Comparison of ENCODE assay signal across 10 cellular contexts in genomic region chr5:171596391-171596878, GRCh38.
DNase-seq lines count a peak whose midpoint lies in the region; ATAC-seq and TF ChIP-seq lines count a peak whose summit lies in the region.
"Had no signal": no experiment of that assay in that cellular context is flagged by ENCODE, and none has a peak within 500 bp of the region (broad histone marks: within the 10 kb centered on the region; RNA-seq: fewer than 3 reads in every experiment).

No MANE protein-coding gene starts in this region.

- no peak overlapping the region for H3K27ac ChIP-seq in tibial nerve

- TF ChIP-seq CTCF in fibroblast of the aortic adventitia (IDR thresholded peaks at IDR 0.05; ENCODE audit: insufficient read depth, low read length) = peak; percentile 23
- TF ChIP-seq CTCF in mesothelial cell of epicardium (IDR thresholded peaks at IDR 0.05; ENCODE audit: unreplicated experiment) = no peak
- no peak for TF ChIP-seq CTCF in tibial nerve (IDR thresholded peaks at IDR 0.05)

- no peak overlapping the region for H3K4me3 Mint-ChIP-seq in mesothelial cell of epicardium
- H3K4me3 Mint-ChIP-seq: type B pancreatic cell had no signal

- peaks cover 0 to 12% (median 0%) of the 10 kb centered on the region in 4 donors for H3K9me3 ChIP-seq in tibial nerve

- TF ChIP-seq POLR2A in tibial nerve (IDR thresholded peaks at IDR 0.05) = no peak

- H3K27ac Mint-ChIP-seq in mesothelial cell of epicardium = peak overlapping the region; percentile 78
- H3K27ac Mint-ChIP-seq: type B pancreatic cell had no signal

- no peaks in the 10 kb centered on the region for H3K9me3 Mint-ChIP-seq in mesothelial cell of epicardium
- H3K9me3 Mint-ChIP-seq: type B pancreatic cell had no signal

- DNase-seq in AG08396 (ENCODE audit: low spot score) (peak; percentile 79), RPMI7951 (ENCODE audit: low read depth) (peak; percentile 97), fibroblast of the aortic adventitia (ENCODE audit: low read depth) (peak; percentile 97), mesothelial cell of epicardium (ENCODE audit: low spot score in 2 of 2, unreplicated experiment in 2 of 2) (peak in 1 of 2 experiments; percentile 55), tibial nerve (ENCODE audit: low spot score in 2 of 2) (no peak), NCI-H2196 treated with DMSO at 0.1 percent for 48 hours (lab: John Stamatoyannopoulos, UW; ENCODE audit: unreplicated experiment) (no peak), SW480 (ENCODE audit: low spot score) (no peak)
- DNase-seq: stimulated activated CD4-positive, alpha-beta T cell treated with anti-CD3 and anti-CD28 coated beads, Interleukin-4, amount 100 ng/mL, for 24 hours had no signal

- peaks cover 10% of the 10 kb centered on the region for H3K4me1 Mint-ChIP-seq in mesothelial cell of epicardium

- TF ChIP-seq EP300 in tibial nerve (IDR thresholded peaks at IDR 0.05) = peak in 1 of 2 donors; percentile 11

- no peak for ATAC-seq in HG03108 (IDR thresholded peaks at IDR 0.05; ENCODE audit: unreplicated experiment)

- H3K27me3 Mint-ChIP-seq in mesothelial cell of epicardium (ENCODE audit: low read depth) = peaks cover 6% of the 10 kb centered on the region

- H3K4me1 ChIP-seq in tibial nerve = peaks cover 0 to 7% (median 0%) of the 10 kb centered on the region in 4 donors

- 68 to 69% methylated on average over 22 of the region's 22 CpGs for WGBS in tibial nerve, 2 donors

- no peaks in the 10 kb centered on the region for H3K36me3 ChIP-seq in tibial nerve

- no peaks in the 10 kb centered on the region for H3K27me3 ChIP-seq in tibial nerve

- H3K4me3 ChIP-seq in fibroblast of the aortic adventitia (ENCODE audit: low read depth, low read length) (no peak overlapping the region), tibial nerve (no peak overlapping the region)

- H3K36me3 Mint-ChIP-seq in mesothelial cell of epicardium = no peaks in the 10 kb centered on the region
- H3K36me3 Mint-ChIP-seq: type B pancreatic cell had no signal

Comparison
In these comparisons a context has a peak if more than half of its experiments do, and no peak if none do; other contexts are left out.
1. DNase-seq: peak in AG08396 (single experiment), RPMI7951 (single experiment) and fibroblast of the aortic adventitia (single experiment); none in tibial nerve (0 of 2), NCI-H2196 treated with DMSO at 0.1 percent for 48 hours (single experiment) and SW480 (single experiment).